Comparison of ENCODE assay signal across 21 cellular contexts in genomic region chr16:11696266-11697012, GRCh38. TPM values are rescaled to one million over a fixed set of nuclear protein-coding genes. Genes with fewer than 3 reads are reported as not detected.
DNase-seq lines count a peak whose midpoint lies in the region; ATAC-seq and TF ChIP-seq lines count a peak whose summit lies in the region.
"Had no signal": no experiment of that assay in that cellular context is flagged by ENCODE, and none has a peak within 500 bp of the region (broad histone marks: within the 10 kb centered on the region; RNA-seq: fewer than 3 reads in every experiment).

No MANE protein-coding gene starts in this region.

- POLR2A ChIA-PET in activated CD4-positive, alpha-beta T cell treated with anti-CD3 and anti-CD28 coated beads, Interleukin-2, amount 10 ng/mL, durations not matched to agents 7 days and 5 days (lab: Charles Lee) = no interaction called here

- H3K4me1 Mint-ChIP-seq in activated CD4-positive, alpha-beta T cell treated with anti-CD3 and anti-CD28 coated beads, Interleukin-2, amount 10 ng/mL, durations not matched to agents 7 days and 5 days = peaks cover 49% of the 10 kb centered on the region
- H3K4me1 Mint-ChIP-seq in Calu3 (ENCODE audit: low read depth, unreplicated experiment) = no peaks in the 10 kb centered on the region
- peaks cover 45% of the 10 kb centered on the region for H3K4me1 Mint-ChIP-seq in central memory CD8-positive, alpha-beta T cell
- no peaks in the 10 kb centered on the region for H3K4me1 Mint-ChIP-seq in nephron progenitor cell

- H3K27me3 ChIP-seq in smooth muscle cell (ENCODE audit: low read depth) (no peaks in the 10 kb centered on the region), body of pancreas (no peaks in the 10 kb centered on the region)
- H3K27me3 ChIP-seq: adrenal gland; BLaER1 treated with 17β-estradiol and CSF1 and Interleukin-3, amounts not matched to agents 10 nM and 100 nM; stomach; upper lobe of left lung had no signal

- H3K79me2 ChIP-seq in smooth muscle cell (ENCODE audit: low read depth) = no peaks in the 10 kb centered on the region

- BruUV-seq in Calu3 (replicated peaks; lab: Mats Ljungman, UMichigan) = no TSS peak

- no peak overlapping the region for H3K4me2 ChIP-seq in smooth muscle cell

- no peak overlapping the region for H3K9ac ChIP-seq in smooth muscle cell (ENCODE audit: low read depth)

- CTCF ChIA-PET in activated CD4-positive, alpha-beta T cell treated with anti-CD3 and anti-CD28 coated beads, Interleukin-2, amount 10 ng/mL, durations not matched to agents 7 days and 5 days (lab: Charles Lee) = no interaction called here
- CTCF ChIA-PET in Calu3 (lab: Charles Lee) = interaction anchor here (1.1 kb wide), 1 partner anchor 16 kb away, joined by 3 read pairs; no protein-coding TSS in a partner anchor

- H2AFZ ChIP-seq in smooth muscle cell (ENCODE audit: low read depth) = no peak overlapping the region

- peaks cover 61% of the 10 kb centered on the region for H3K36me3 Mint-ChIP-seq in activated CD4-positive, alpha-beta T cell treated with anti-CD3 and anti-CD28 coated beads, Interleukin-2, amount 10 ng/mL, durations not matched to agents 7 days and 5 days (ENCODE audit: low read depth)
- H3K36me3 Mint-ChIP-seq in Calu3 (ENCODE audit: insufficient read depth, unreplicated experiment) (peaks cover 72% of the 10 kb centered on the region), nephron progenitor cell (ENCODE audit: low read depth) (peaks cover 56% of the 10 kb centered on the region)
- peaks cover 48% of the 10 kb centered on the region for H3K36me3 Mint-ChIP-seq in central memory CD8-positive, alpha-beta T cell (ENCODE audit: insufficient read depth)

- H3F3A ChIP-seq in smooth muscle cell (ENCODE audit: low read depth) = no peaks in the 10 kb centered on the region

- no peak overlapping the region for H3K4me3 Mint-ChIP-seq in activated CD4-positive, alpha-beta T cell treated with anti-CD3 and anti-CD28 coated beads, Interleukin-2, amount 10 ng/mL, durations not matched to agents 7 days and 5 days
- no peak overlapping the region for H3K4me3 Mint-ChIP-seq in Calu3 (ENCODE audit: low read depth, unreplicated experiment)
- H3K4me3 Mint-ChIP-seq in central memory CD8-positive, alpha-beta T cell = no peak overlapping the region
- H3K4me3 Mint-ChIP-seq in nephron progenitor cell = no peak overlapping the region

- no peak for DNase-seq in activated CD4-positive, alpha-beta T cell treated with anti-CD3 and anti-CD28 coated beads, Interleukin-2, amount 10 ng/mL, durations not matched to agents 7 days and 5 days
- no peak for DNase-seq in activated CD4-positive, alpha-beta T cell treated with anti-CD3 and anti-CD28 coated beads for 1 hour
- DNase-seq in Calu3 (no peak), nephron progenitor cell (no peak), smooth muscle cell (lab: John Stamatoyannopoulos, UW; ENCODE audit: unreplicated experiment) (no peak), body of pancreas (no peak), NCI-H1436 (lab: John Stamatoyannopoulos, UW) (no peak)
- DNase-seq in central memory CD8-positive, alpha-beta T cell (ENCODE audit: low spot score in 2 of 2) = no peak
- DNase-seq: activated T-cell treated with anti-CD3 and anti-CD28 coated beads, Interleukin-2, amount 50 U/mL, for 48 hours; DMS53; effector memory CD4-positive, alpha-beta T cell; islet precursor cell; Kasumi-1; NCI-H748 treated with DMSO at 0.1 percent for 48 hours; SIG-M5; stomach; T-helper 9 cell; upper lobe of left lung had no signal

- H3K4me1 ChIP-seq in smooth muscle cell (ENCODE audit: low read depth) (no peaks in the 10 kb centered on the region), body of pancreas (peaks cover 25% of the 10 kb centered on the region)

- no peak for ATAC-seq in central memory CD8-positive, alpha-beta T cell (replicated peaks; ENCODE audit: extremely low read depth, poor library complexity, severe bottlenecking)
- ATAC-seq in body of pancreas = no peak
- ATAC-seq: activated CD4-positive, CD25-positive, alpha-beta regulatory T cell treated with anti-CD3 and anti-CD28 coated beads, Interleukin-2, amount 50 U/mL, for 24 hours had no signal

- no peaks in the 10 kb centered on the region for H3K27me3 Mint-ChIP-seq in activated CD4-positive, alpha-beta T cell treated with anti-CD3 and anti-CD28 coated beads, Interleukin-2, amount 10 ng/mL, durations not matched to agents 7 days and 5 days
- H3K27me3 Mint-ChIP-seq in Calu3 (ENCODE audit: unreplicated experiment) = no peaks in the 10 kb centered on the region
- no peaks in the 10 kb centered on the region for H3K27me3 Mint-ChIP-seq in central memory CD8-positive, alpha-beta T cell
- H3K27me3 Mint-ChIP-seq in nephron progenitor cell (ENCODE audit: low read depth, poor library complexity) = no peaks in the 10 kb centered on the region

- H3K9me3 Mint-ChIP-seq in activated CD4-positive, alpha-beta T cell treated with anti-CD3 and anti-CD28 coated beads, Interleukin-2, amount 10 ng/mL, durations not matched to agents 7 days and 5 days = no peaks in the 10 kb centered on the region
- H3K9me3 Mint-ChIP-seq in Calu3 (ENCODE audit: low read depth, unreplicated experiment) = no peaks in the 10 kb centered on the region
- no peaks in the 10 kb centered on the region for H3K9me3 Mint-ChIP-seq in central memory CD8-positive, alpha-beta T cell
- H3K9me3 Mint-ChIP-seq in nephron progenitor cell = no peaks in the 10 kb centered on the region

- no peak overlapping the region for H3K4me3 ChIP-seq in smooth muscle cell
- no peak overlapping the region for H3K4me3 ChIP-seq in body of pancreas
- H3K4me3 ChIP-seq: adrenal gland; BLaER1 treated with 17β-estradiol and CSF1 and Interleukin-3, amounts not matched to agents 10 nM and 100 nM; stomach; upper lobe of left lung had no signal

- intact Hi-C loops in Calu3 (cut with micrococcal nuclease; ENCODE audit: unreplicated experiment) = no loop called here
- intact Hi-C loops in body of pancreas (cut with DNase I) = no loop called here

- no peak overlapping the region for H3K27ac ChIP-seq in smooth muscle cell (ENCODE audit: low read depth)
- H3K27ac ChIP-seq in body of pancreas = no peak overlapping the region
- H3K27ac ChIP-seq: adrenal gland, stomach, upper lobe of left lung had no signal

- H3K9me3 ChIP-seq in smooth muscle cell (replicated peaks; ENCODE audit: low read depth) = no peaks in the 10 kb centered on the region
- no peaks in the 10 kb centered on the region for H3K9me3 ChIP-seq in body of pancreas
- H3K9me3 ChIP-seq: adrenal gland; BLaER1 treated with 17β-estradiol and CSF1 and Interleukin-3, amounts not matched to agents 10 nM and 100 nM; stomach; upper lobe of left lung had no signal

- TF ChIP-seq CTCF in Calu3 (IDR thresholded peaks at IDR 0.05; ENCODE audit: unreplicated experiment) (no peak), nephron progenitor cell (IDR thresholded peaks at IDR 0.05) (no peak), smooth muscle cell (IDR thresholded peaks at IDR 0.05; ENCODE audit: borderline replicate concordance, insufficient read depth, poor library complexity, severe bottlenecking) (no peak), body of pancreas (IDR thresholded peaks at IDR 0.05) (no peak)

- H3K27ac Mint-ChIP-seq in activated CD4-positive, alpha-beta T cell treated with anti-CD3 and anti-CD28 coated beads, Interleukin-2, amount 10 ng/mL, durations not matched to agents 7 days and 5 days = peak overlapping the region; percentile 75
- H3K27ac Mint-ChIP-seq in Calu3 (ENCODE audit: unreplicated experiment) (peak overlapping the region; percentile 21), nephron progenitor cell (peak overlapping the region; percentile 13)
- peak overlapping the region; percentile 51 for H3K27ac Mint-ChIP-seq in central memory CD8-positive, alpha-beta T cell (ENCODE audit: low read depth)

- H3K36me3 ChIP-seq in smooth muscle cell (ENCODE audit: low read depth) = peaks cover 5% of the 10 kb centered on the region
- H3K36me3 ChIP-seq in body of pancreas (replicated peaks in 1 of 2; ENCODE audit: insufficient read depth in 1 of 2, low read depth in 2 of 2) = peaks cover 18 to 25% of the 10 kb centered on the region in 2 donors

- WGBS in smooth muscle cell (ENCODE audit: low lambda C conversion rate) = 99% methylated on average over 12 of the region's 12 CpGs
- 93 to 94% methylated on average over 12 of the region's 12 CpGs for WGBS in body of pancreas, 2 donors

- TF ChIP-seq POLR2A in body of pancreas (IDR thresholded peaks at IDR 0.05) = no peak

- H4K20me1 ChIP-seq in smooth muscle cell (ENCODE audit: low read depth) = peaks cover 80% of the 10 kb centered on the region

RNA-seq across cellular contexts. Expression of gene SNN, which starts 28.2 kb away (rescaled TPM):
- 10 to 100 TPM; 21.7 to 23.4 TPM for total RNA-seq in activated CD4-positive, alpha-beta T cell treated with anti-CD3 and anti-CD28 coated beads, Interleukin-2, amount 10 ng/mL, durations not matched to agents 7 days and 5 days
- total RNA-seq in Calu3 (2022) (26.0 and 31.3 TPM in 2 replicates), smooth muscle cell (6.4 and 8.2 TPM in 2 replicates), body of pancreas (10 to 100 TPM in 1 of 2 donors, 1 to 10 TPM in 1; 7.5 to 10.9 TPM)
- 10.1 and 10.9 TPM in 2 replicates for polyA plus RNA-seq in smooth muscle cell

RNA-seq across cellular contexts. Expression of gene TXNDC11, which starts 46.2 kb away (rescaled TPM):
- 10 to 100 TPM; 38.5 to 42.7 TPM for total RNA-seq in activated CD4-positive, alpha-beta T cell treated with anti-CD3 and anti-CD28 coated beads, Interleukin-2, amount 10 ng/mL, durations not matched to agents 7 days and 5 days
- total RNA-seq in Calu3 (2022) (51.3 and 52.1 TPM in 2 replicates), smooth muscle cell (30.8 and 31.1 TPM in 2 replicates), body of pancreas (10 to 100 TPM; 38.4 to 90.3 TPM)
- polyA plus RNA-seq in smooth muscle cell = 27.3 and 27.9 TPM in 2 replicates

Comparison
In these comparisons a context has a peak if more than half of its experiments do, and no peak if none do; other contexts are left out.
1. H3K27ac Mint-ChIP-seq: peak in every context shown above with its lines; median percentile 75 in activated CD4-positive, alpha-beta T cell treated with anti-CD3 and anti-CD28 coated beads, Interleukin-2, amount 10 ng/mL, durations not matched to agents 7 days and 5 days; 51 in central memory CD8-positive, alpha-beta T cell; 21 in Calu3; 13 in nephron progenitor cell.